ENCODE assay signal across 9 cellular contexts in the genomic region with DNA sequence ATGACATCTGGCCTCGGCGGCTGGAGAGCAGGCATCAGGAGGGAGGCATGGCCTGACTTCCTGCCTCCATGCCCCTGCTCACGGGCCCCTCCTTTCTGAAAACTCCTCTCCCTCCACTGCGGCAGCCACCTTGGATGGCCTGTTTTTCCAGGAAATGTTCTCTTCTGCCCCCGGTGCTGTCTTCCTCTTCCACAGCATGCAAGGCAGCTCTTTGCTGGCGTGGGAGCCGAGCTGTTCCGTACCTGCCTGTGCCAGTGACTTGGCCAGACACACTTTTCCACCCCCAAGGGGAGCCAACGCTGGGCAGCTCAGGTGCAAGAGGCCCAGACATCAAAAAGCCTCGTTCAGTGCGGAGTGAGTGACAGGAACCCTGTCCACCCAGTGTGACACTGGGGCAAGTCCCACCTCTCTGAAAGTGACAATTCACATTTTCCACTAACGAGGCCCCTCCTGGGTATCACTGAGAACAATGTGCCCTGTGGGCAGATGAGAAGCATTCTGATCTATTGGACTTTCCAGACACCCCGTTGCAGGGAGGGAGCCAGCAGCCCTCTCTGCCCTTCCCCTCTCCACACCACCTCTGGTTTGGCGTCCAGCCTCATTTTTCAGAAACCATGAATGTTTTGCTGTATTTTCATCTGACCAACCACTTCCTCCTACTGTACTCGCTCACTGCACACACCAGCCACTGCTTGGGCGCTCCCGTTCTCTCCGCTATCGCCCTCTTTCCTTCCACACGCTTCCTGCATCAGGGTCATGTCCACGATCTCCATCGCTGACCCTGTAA. TPM values are rescaled to one million over a fixed set of nuclear protein-coding genes. Genes with fewer than 3 reads are reported as not detected.
DNase-seq lines count a peak whose midpoint lies in the region; ATAC-seq, FAIRE-seq and TF ChIP-seq lines count a peak whose summit lies in the region.
"Had no signal": no experiment of that assay in that cellular context is flagged by ENCODE, and none has a peak within 500 bp of the region (broad histone marks: within the 10 kb centered on the region; RNA-seq: fewer than 3 reads in every experiment).

No MANE protein-coding gene starts in this region.

- no peak for FAIRE-seq in H54 (lab: Jason Lieb, UNC)

- no peaks in the 10 kb centered on the region for H3K9me3 Mint-ChIP-seq in T-helper 2 cell treated with Interferon-gamma antibody and Interleukin-4, amounts not matched to agents 5 μg/mL and 100 μg/mL, for 36 hours

- no peak overlapping the region for H3K4me3 ChIP-seq in ascending aorta
- H3K4me3 ChIP-seq: thoracic aorta had no signal

- H3K9me3 ChIP-seq in ascending aorta = no peaks in the 10 kb centered on the region
- H3K9me3 ChIP-seq: thoracic aorta had no signal

- H3K36me3 ChIP-seq in ascending aorta = peaks cover 0 to 15% of the 10 kb centered on the region in 2 donors
- H3K36me3 ChIP-seq: thoracic aorta had no signal

- H3K27ac ChIP-seq in ascending aorta = peak overlapping the region; percentile 68 to 69

- intact Hi-C loops in ascending aorta (cut with DNase I) = loop anchor here (5.0 kb wide), 2 partner anchors 35 to 75 kb away; partner anchors contain the start of gene IL4R

- TF ChIP-seq POLR2A in H54 (IDR thresholded peaks at IDR 0.05; ENCODE audit: low read depth, low read length) = no peak

- ATAC-seq in GM18873 (IDR thresholded peaks at IDR 0.05; ENCODE audit: low FRiP score, unreplicated experiment) (peak; percentile 48), HG02981 (IDR thresholded peaks at IDR 0.05; ENCODE audit: unreplicated experiment) (peak; percentile 57)

- peak overlapping the region; percentile 99 for H3K27ac Mint-ChIP-seq in T-helper 2 cell treated with Interferon-gamma antibody and Interleukin-4, amounts not matched to agents 5 μg/mL and 100 μg/mL, for 36 hours

- peaks cover 3 to 26% of the 10 kb centered on the region in 2 donors for H3K4me1 ChIP-seq in ascending aorta

- peaks cover 78% of the 10 kb centered on the region for H3K4me1 Mint-ChIP-seq in T-helper 2 cell treated with Interferon-gamma antibody and Interleukin-4, amounts not matched to agents 5 μg/mL and 100 μg/mL, for 36 hours (ENCODE audit: low read depth)

- peaks cover 39% of the 10 kb centered on the region for H3K36me3 Mint-ChIP-seq in T-helper 2 cell treated with Interferon-gamma antibody and Interleukin-4, amounts not matched to agents 5 μg/mL and 100 μg/mL, for 36 hours (ENCODE audit: low read depth)

- H3K4me3 Mint-ChIP-seq in T-helper 2 cell treated with Interferon-gamma antibody and Interleukin-4, amounts not matched to agents 5 μg/mL and 100 μg/mL, for 36 hours = peak overlapping the region; percentile 81

- peak; percentile 91 for DNase-seq in T-helper 2 cell treated with Interferon-gamma antibody and Interleukin-4, amounts not matched to agents 5 μg/mL and 100 μg/mL, for 36 hours (ENCODE audit: low spot score)
- DNase-seq in ascending aorta (ENCODE audit: low spot score in 2 of 2) = no peak
- peak; percentile 41 for DNase-seq in mucosa of gallbladder (ENCODE audit: low spot score)
- DNase-seq in stimulated activated CD8-positive, alpha-beta memory T cell treated with anti-CD3 and anti-CD28 coated beads, Interleukin-7, amount 100 ng/mL, for 4 hours (ENCODE audit: low read depth in 2 of 2) = peak; percentile 79 to 85
- DNase-seq in ureter (ENCODE audit: low spot score) = no peak
- no peak for DNase-seq in H54 (ENCODE audit: insufficient read length, low spot score)

- H3K27me3 ChIP-seq in ascending aorta = no peaks in the 10 kb centered on the region

- no peaks in the 10 kb centered on the region for H3K27me3 Mint-ChIP-seq in T-helper 2 cell treated with Interferon-gamma antibody and Interleukin-4, amounts not matched to agents 5 μg/mL and 100 μg/mL, for 36 hours (ENCODE audit: low read depth)

- no peak for TF ChIP-seq CTCF in ascending aorta (IDR thresholded peaks at IDR 0.05)

RNA-seq across cellular contexts. Expression of gene NSMCE1, which starts 31.1 kb away (rescaled TPM):
- 6.8 TPM for total RNA-seq in ascending aorta
- total RNA-seq in mucosa of gallbladder = 72.0 TPM
- total RNA-seq in ureter = 66.1 TPM

RNA-seq across cellular contexts. Expression of gene KDM8, which starts 34.1 kb away (rescaled TPM):
- total RNA-seq in ascending aorta (55.5 TPM), mucosa of gallbladder (14.8 TPM), ureter (13.9 TPM)

Comparison
In these comparisons a context has a peak if more than half of its experiments do, and no peak if none do; other contexts are left out.
1. DNase-seq: peak in T-helper 2 cell treated with Interferon-gamma antibody and Interleukin-4, amounts not matched to agents 5 μg/mL and 100 μg/mL, for 36 hours (single experiment), mucosa of gallbladder (single experiment) and stimulated activated CD8-positive, alpha-beta memory T cell treated with anti-CD3 and anti-CD28 coated beads, Interleukin-7, amount 100 ng/mL, for 4 hours (2 of 2); none in ascending aorta (0 of 2), ureter (single experiment) and H54 (single experiment).